ENCODE assay signal across 1 cellular context in genomic region chr1:1347026-1347595, GRCh38.
TF ChIP-seq lines count a peak whose summit lies in the region.

No MANE protein-coding gene starts in this region.

TF ChIP-seq in endothelial cell of umbilical vein, 7 proteins besides CTCF, POLR2A, EP300 and RAD21:
- no peak for TF ChIP-seq GATA2 (IDR thresholded peaks at IDR 0.05; ENCODE audit: insufficient read depth, insufficient read length, low read depth, low read length)
- TF ChIP-seq EZH2 (IDR thresholded peaks at IDR 0.05; ENCODE audit: borderline replicate concordance, low read depth, low read length, severe bottlenecking) = no peak
- no peak for TF ChIP-seq JUN (IDR thresholded peaks at IDR 0.05; ENCODE audit: borderline replicate concordance, insufficient read depth, insufficient read length, low read depth)
- TF ChIP-seq FOS (IDR thresholded peaks at IDR 0.05; ENCODE audit: borderline replicate concordance, insufficient read depth, low read length) = no peak
- TF ChIP-seq MYC (IDR thresholded peaks at IDR 0.05; ENCODE audit: low read depth, low read length) = no peak
- no peak for TF ChIP-seq POLR2AphosphoS5 (IDR thresholded peaks at IDR 0.05; ENCODE audit: insufficient read depth, low read depth, low read length)
- TF ChIP-seq MAX (IDR thresholded peaks at IDR 0.05; ENCODE audit: insufficient read depth, insufficient read length) = no peak
